In the genomic region with DNA sequence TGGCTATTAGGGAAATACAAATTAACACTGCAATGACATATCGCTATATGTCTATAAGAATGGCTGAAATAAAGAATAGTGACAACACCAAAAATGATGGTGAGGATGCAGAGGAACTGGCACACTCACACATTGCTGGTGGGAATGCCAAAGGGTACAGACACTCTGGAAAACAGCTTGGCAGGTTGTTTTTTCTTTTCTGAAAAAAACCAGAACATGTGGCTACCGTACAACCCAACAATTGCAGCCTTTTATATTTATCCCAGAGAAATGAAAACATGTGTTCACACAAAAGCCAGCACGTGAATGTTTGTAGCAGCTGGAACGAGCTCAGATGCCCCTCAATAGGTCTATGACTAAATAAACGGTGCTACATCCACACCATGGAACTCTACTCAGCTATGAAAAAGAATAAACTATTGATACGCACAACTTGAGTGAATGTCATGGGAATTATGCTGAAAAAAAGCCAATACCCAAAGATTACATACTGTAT, we compare ENCODE assay signal across 1 cellular context.
TF ChIP-seq lines count a peak whose summit lies in the region.

No MANE protein-coding gene starts in this region.

TF ChIP-seq in HepG2, 621 proteins besides CTCF, POLR2A, EP300 and RAD21:
- TF ChIP-seq, protein P1, sequence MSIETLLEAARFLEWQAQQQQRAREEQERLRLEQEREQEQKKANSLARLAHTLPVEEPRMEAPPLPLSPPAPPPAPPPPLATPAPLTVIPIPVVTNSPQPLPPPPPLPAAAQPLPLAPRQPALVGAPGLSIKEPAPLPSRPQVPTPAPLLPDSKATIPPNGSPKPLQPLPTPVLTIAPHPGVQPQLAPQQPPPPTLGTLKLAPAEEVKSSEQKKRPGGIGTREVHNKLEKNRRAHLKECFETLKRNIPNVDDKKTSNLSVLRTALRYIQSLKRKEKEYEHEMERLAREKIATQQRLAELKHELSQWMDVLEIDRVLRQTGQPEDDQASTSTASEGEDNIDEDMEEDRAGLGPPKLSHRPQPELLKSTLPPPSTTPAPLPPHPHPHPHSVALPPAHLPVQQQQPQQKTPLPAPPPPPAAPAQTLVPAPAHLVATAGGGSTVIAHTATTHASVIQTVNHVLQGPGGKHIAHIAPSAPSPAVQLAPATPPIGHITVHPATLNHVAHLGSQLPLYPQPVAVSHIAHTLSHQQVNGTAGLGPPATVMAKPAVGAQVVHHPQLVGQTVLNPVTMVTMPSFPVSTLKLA (IDR thresholded peaks at IDR 0.05) = peak; percentile 66
- no peak for TF ChIP-seq ZSCAN22 (CRISPR knock-in tag; IDR thresholded peaks at IDR 0.05)
